Comparison of ENCODE assay signal across 1 cellular context in genomic region chr6:43369174-43370002, GRCh38.
TF ChIP-seq lines count a peak whose summit lies in the region.

Gene ZNF318 (minus strand): TSS chr6:43369647. CDS start chr6:43369365, 282 bp downstream.

TF ChIP-seq in K562, 482 proteins besides CTCF, POLR2A, EP300 and RAD21 (continued from another document):
- TF ChIP-seq ZBTB40 (IDR thresholded peaks at IDR 0.05) (peak; percentile 69; the same call in 1 of the 2 replicates), ZBTB40 (CRISPR knock-in tag; IDR thresholded peaks at IDR 0.05) (no peak), BHLHE40 (IDR thresholded peaks at IDR 0.05; ENCODE audit: low read length) (peak; percentile 95), NR2C2 (CRISPR knock-in tag; IDR thresholded peaks at IDR 0.05) (no peak), NR2C2 (tag; IDR thresholded peaks at IDR 0.05) (peak; percentile 90), NR4A1 (CRISPR knock-in tag; IDR thresholded peaks at IDR 0.05) (no peak), NR4A1 (tag; IDR thresholded peaks at IDR 0.05) (0 out of 2 replicates have a peak, but pooled peaks have one; percentile 17), KLF13 (tag; IDR thresholded peaks at IDR 0.05; ENCODE audit: borderline replicate concordance, low read depth) (peak; percentile 92), FOS (IDR thresholded peaks at IDR 0.05; ENCODE audit: extremely low read depth, insufficient read length) (no peak), RBM25 (IDR thresholded peaks at IDR 0.05; ENCODE audit: low read depth, low read length, severe bottlenecking) (peak; percentile 9), TAF1 (IDR thresholded peaks at IDR 0.05; ENCODE audit: control insufficient read depth, extremely low read depth, insufficient read depth, low read length, severe bottlenecking) (peak; percentile 45), PRMT5 (CRISPR knock-in tag; IDR thresholded peaks at IDR 0.05) (no peak), ZNF589 (CRISPR knock-in tag; IDR thresholded peaks at IDR 0.05; ENCODE audit: low read depth) (0 out of 2 replicates have a peak, but pooled peaks have one; percentile 63), SIN3A (IDR thresholded peaks at IDR 0.05; ENCODE audit: borderline replicate concordance in 2 of 2, control insufficient read depth in 1 of 2, low read depth in 2 of 2, low read length in 2 of 2) (peak in 1 of 2 experiments; percentile 58; a peak in 2 of 4 replicates), GABPB1 (CRISPR knock-in tag; IDR thresholded peaks at IDR 0.05) (peak; percentile 52; the same call in 1 of the 2 replicates), USF1 (CRISPR knock-in tag; IDR thresholded peaks at IDR 0.05) (peak; percentile 98), ZNF586 (CRISPR knock-in tag; conservative IDR thresholded peaks at IDR 0.05) (no peak), ZNF740 (CRISPR knock-in tag; IDR thresholded peaks at IDR 0.05) (peak; percentile 99), ZNF740 (tag; IDR thresholded peaks at IDR 0.05) (peak in 1 of 2 experiments; percentile 97; a peak in 2 of 4 replicates), POLR2G (IDR thresholded peaks at IDR 0.05; ENCODE audit: low read depth, low read length) (peak; percentile 82), SPI1 (IDR thresholded peaks at IDR 0.05; ENCODE audit: borderline replicate concordance, low read depth, low read length) (peak; percentile 93), VEZF1 (CRISPR knock-in tag; IDR thresholded peaks at IDR 0.05) (peak; percentile 99), POU5F1 (IDR thresholded peaks at IDR 0.05; ENCODE audit: borderline replicate concordance, low read depth, low read length, partially characterized antibody) (no peak), NR2C1 (IDR thresholded peaks at IDR 0.05) (0 out of 2 replicates have a peak, but pooled peaks have one; percentile 15), NR2C1 (tag; IDR thresholded peaks at IDR 0.05) (no peak), POLR2B (IDR thresholded peaks at IDR 0.05; ENCODE audit: low read depth, partially characterized antibody) (peak; percentile 71), NR3C1 (CRISPR knock-in tag; IDR thresholded peaks at IDR 0.05) (0 out of 2 replicates have a peak, but pooled peaks have one; percentile 28), TAF7 (tag; IDR thresholded peaks at IDR 0.05) (peak; percentile 49; the same call in 1 of the 2 replicates), ZZZ3 (IDR thresholded peaks at IDR 0.05) (no peak), MECOM (CRISPR knock-in tag; IDR thresholded peaks at IDR 0.05) (no peak), RUNX1 (IDR thresholded peaks at IDR 0.05; ENCODE audit: low read depth) (no peak)
